ENCODE assay signal across 15 cellular contexts in the genomic region with DNA sequence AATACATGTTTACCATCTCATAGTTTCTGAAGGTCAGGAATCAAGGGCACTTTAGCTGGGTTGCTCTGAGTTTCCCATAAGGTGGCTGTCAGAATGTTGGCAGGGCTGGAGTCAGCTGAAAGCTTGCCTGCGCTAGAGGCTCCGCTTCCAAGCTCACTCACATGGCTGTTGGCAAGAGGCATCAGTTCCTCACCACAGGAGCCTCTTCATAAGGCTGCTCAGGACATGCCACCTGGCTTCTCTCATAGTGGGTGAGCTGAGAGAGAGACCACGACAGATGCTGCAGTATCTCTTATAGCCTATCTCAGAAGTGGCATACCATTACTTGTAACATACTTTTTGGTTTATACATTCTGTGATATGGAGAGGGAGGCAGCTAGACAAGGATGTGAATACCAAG. TPM values are rescaled to one million over a fixed set of nuclear protein-coding genes. Genes with fewer than 3 reads are reported as not detected.
DNase-seq lines count a peak whose midpoint lies in the region; ATAC-seq and TF ChIP-seq lines count a peak whose summit lies in the region.
"Had no signal": no experiment of that assay in that cellular context is flagged by ENCODE, and none has a peak within 500 bp of the region (broad histone marks: within the 10 kb centered on the region; RNA-seq: fewer than 3 reads in every experiment).

No MANE protein-coding gene starts in this region.

- ATAC-seq in left lobe of liver: peak; percentile 72
- ATAC-seq in GM21360 (IDR thresholded peaks at IDR 0.05; ENCODE audit: unreplicated experiment): no peak
- ATAC-seq in GM18873 (IDR thresholded peaks at IDR 0.05; ENCODE audit: low FRiP score, unreplicated experiment): no peak
- ATAC-seq: activated CD4-positive, CD25-positive, alpha-beta regulatory T cell treated with anti-CD3 and anti-CD28 coated beads, Interleukin-2, amount 50 U/mL, for 24 hours had no signal

- TF ChIP-seq CTCF in AG10803 (conservative IDR thresholded peaks at IDR 0.05; ENCODE audit: low read length) (no peak), brain (conservative IDR thresholded peaks at IDR 0.05) (no peak)

- no peak overlapping the region for H3K4me3 ChIP-seq in AG10803 (ENCODE audit: low read length)
- H3K4me3 ChIP-seq: SJSA1, thoracic aorta had no signal

- H3K4me1 Mint-ChIP-seq in brain: peaks cover 31% of the 10 kb centered on the region

- peaks cover 23% of the 10 kb centered on the region for H3K36me3 Mint-ChIP-seq in brain

- DNase-seq in AG10803 (ENCODE audit: low read depth): peak; percentile 23
- DNase-seq in NCI-H1694 treated with DMSO at 0.1 percent for 48 hours (lab: John Stamatoyannopoulos, UW): peak; percentile 74
- DNase-seq in left lobe of liver (ENCODE audit: low spot score): peak; percentile 57
- no peak for DNase-seq in DMS153 treated with DMSO at 0.1 percent for 48 hours (lab: John Stamatoyannopoulos, UW; ENCODE audit: unreplicated experiment)
- DNase-seq in stimulated activated CD4-positive, alpha-beta T cell treated with anti-CD3 and anti-CD28 coated beads, Interleukin-4, amount 100 ng/mL, for 1 hour: no peak
- DNase-seq: activated gamma-delta T cell treated with Interleukin-2 at 50 U/mL for 16 hours; GF-D8; NCI-H1436 treated with DMSO at 0.1 percent for 48 hours; stimulated activated CD4-positive, alpha-beta T cell treated with anti-CD3 and anti-CD28 coated beads, Interleukin-4, amount 100 ng/mL, for 24 hours had no signal

- no peaks in the 10 kb centered on the region for H3K9me3 Mint-ChIP-seq in brain

- H3K27me3 Mint-ChIP-seq in brain: no peaks in the 10 kb centered on the region

- H3K4me3 Mint-ChIP-seq in brain: peak overlapping the region in 3 of 5 experiments; percentile 25 to 42 (median 37)

- H3K27ac Mint-ChIP-seq in brain: peak overlapping the region; percentile 22 to 93 (median 74)

RNA-seq across cellular contexts. Expression of gene HADHB, which starts 7.2 kb away (rescaled TPM):
- 123 TPM for polyA plus RNA-seq in brain (ENCODE audit: insufficient read depth, low read depth, low replicate concordance)
- total RNA-seq in left lobe of liver: 178 TPM

RNA-seq across cellular contexts. Expression of gene HADHA, which starts 7.5 kb away (rescaled TPM):
- polyA plus RNA-seq in brain (ENCODE audit: insufficient read depth, low read depth, low replicate concordance): 146 TPM
- 144 TPM for total RNA-seq in left lobe of liver

Comparison
In these comparisons a context has a peak if more than half of its experiments do, and no peak if none do; other contexts are left out.
1. DNase-seq: peak in AG10803 (single experiment), NCI-H1694 treated with DMSO at 0.1 percent for 48 hours (single experiment) and left lobe of liver (single experiment); none in DMS153 treated with DMSO at 0.1 percent for 48 hours (single experiment) and stimulated activated CD4-positive, alpha-beta T cell treated with anti-CD3 and anti-CD28 coated beads, Interleukin-4, amount 100 ng/mL, for 1 hour (single experiment).